ENCODE assay signal across 8 cellular contexts in genomic region chr4:153471691-153472080, GRCh38. TPM values are rescaled to one million over a fixed set of nuclear protein-coding genes. Genes with fewer than 3 reads are reported as not detected.
DNase-seq lines count a peak whose midpoint lies in the region; ATAC-seq and TF ChIP-seq lines count a peak whose summit lies in the region.

No MANE protein-coding gene starts in this region.

- H3K27ac Mint-ChIP-seq in activated T-cell treated with anti-CD3 and anti-CD28 coated beads, Interleukin-2, amount 50 U/mL, for 72 hours = peak overlapping the region; percentile 90

- TF ChIP-seq CTCF in GM13976 (IDR thresholded peaks at IDR 0.05; ENCODE audit: borderline replicate concordance, control extremely low read depth, extremely low read depth, insufficient read depth, missing control alignments) = no peak

- H3K9me3 Mint-ChIP-seq in activated T-cell treated with anti-CD3 and anti-CD28 coated beads, Interleukin-2, amount 50 U/mL, for 72 hours = no peaks in the 10 kb centered on the region

- H3K4me3 ChIP-seq in SJCRH30 = no peak overlapping the region

- H3K36me3 Mint-ChIP-seq in activated T-cell treated with anti-CD3 and anti-CD28 coated beads, Interleukin-2, amount 50 U/mL, for 72 hours (ENCODE audit: insufficient read depth in 2 of 2) = peaks cover 17 to 35% of the 10 kb centered on the region in 2 donors

- H3K9me3 ChIP-seq in SJCRH30 (replicated peaks) = no peaks in the 10 kb centered on the region

- peak; percentile 44 for DNase-seq in activated T-cell treated with anti-CD3 and anti-CD28 coated beads, Interleukin-2, amount 50 U/mL, for 72 hours
- peak; percentile 32 to 35 for DNase-seq in stimulated activated CD4-positive, alpha-beta T cell treated with anti-CD3 and anti-CD28 coated beads, Interleukin-4, amount 100 ng/mL, for 4 hours
- DNase-seq in SJCRH30 = no peak
- DNase-seq in GM13976 (ENCODE audit: low spot score) = no peak
- no peak for DNase-seq in AG08396 (ENCODE audit: low spot score)

- in situ Hi-C loops in GM13976 (cut with MboI; ENCODE audit: low sequenced_read_pairs, unreplicated experiment) = no loop called here

- no peaks in the 10 kb centered on the region for H3K27me3 Mint-ChIP-seq in activated T-cell treated with anti-CD3 and anti-CD28 coated beads, Interleukin-2, amount 50 U/mL, for 72 hours (ENCODE audit: low read depth)

- no peaks in the 10 kb centered on the region for H3K4me1 ChIP-seq in SJCRH30

- peak; percentile 31 for ATAC-seq in GM19438 (IDR thresholded peaks at IDR 0.05; ENCODE audit: low read depth, unreplicated experiment)
- ATAC-seq in HG03378 (IDR thresholded peaks at IDR 0.05; ENCODE audit: unreplicated experiment) = peak; percentile 43
- ATAC-seq in activated T-cell treated with anti-CD3 and anti-CD28 coated beads, Interleukin-2, amount 50 U/mL, for 72 hours (replicated peaks in 1 of 2) = peak; percentile 55 to 62
- no peak for ATAC-seq in GM19328 (IDR thresholded peaks at IDR 0.05; ENCODE audit: unreplicated experiment)

- H3K4me1 Mint-ChIP-seq in activated T-cell treated with anti-CD3 and anti-CD28 coated beads, Interleukin-2, amount 50 U/mL, for 72 hours (ENCODE audit: low read depth) = peaks cover 84% of the 10 kb centered on the region

- peaks cover 37% of the 10 kb centered on the region for H3K36me3 ChIP-seq in SJCRH30

- H3K27me3 ChIP-seq in SJCRH30 = no peaks in the 10 kb centered on the region

- H3K27ac ChIP-seq in SJCRH30 = no peak overlapping the region

- peak overlapping the region; percentile 94 to 98 for H3K4me3 Mint-ChIP-seq in activated T-cell treated with anti-CD3 and anti-CD28 coated beads, Interleukin-2, amount 50 U/mL, for 72 hours

RNA-seq across cellular contexts. Expression of gene TMEM131L, which starts 5.5 kb away (rescaled TPM):
- total RNA-seq in activated T-cell treated with anti-CD3 and anti-CD28 coated beads, Interleukin-2, amount 50 U/mL, for 72 hours = 10 to 100 TPM; 32.7 to 44.4 TPM
- total RNA-seq in SJCRH30 (2014; rRNA removed; shearing (Covaris generic)) = 55.0 and 61.3 TPM in 2 replicates

Comparison
In these comparisons a context has a peak if more than half of its experiments do, and no peak if none do; other contexts are left out.
1. DNase-seq: peak in activated T-cell treated with anti-CD3 and anti-CD28 coated beads, Interleukin-2, amount 50 U/mL, for 72 hours (2 of 2) and stimulated activated CD4-positive, alpha-beta T cell treated with anti-CD3 and anti-CD28 coated beads, Interleukin-4, amount 100 ng/mL, for 4 hours (2 of 2); none in SJCRH30 (0 of 2), GM13976 (single experiment) and AG08396 (single experiment).